21 cellular contexts compared by ENCODE assay signal in genomic region chr7:7323921-7324320, GRCh38.
A peak's percentile ranks its signal among the peaks of the same experiment; 100 is the strongest.
DNase-seq lines count a peak whose midpoint lies in the region; ATAC-seq and TF ChIP-seq lines count a peak whose summit lies in the region.
"Had no signal": no experiment of that assay in that cellular context is flagged by ENCODE, and none has a peak within 500 bp of the region (broad histone marks: within the 10 kb centered on the region; RNA-seq: fewer than 3 reads in every experiment).

No MANE protein-coding gene starts in this region.

- peak overlapping the region; percentile 25 for H3K4me2 ChIP-seq in parathyroid adenoma (ENCODE audit: low read length)

- H3K9me3 ChIP-seq in WERI-Rb-1 (ENCODE audit: severe bottlenecking) (no peaks in the 10 kb centered on the region), parathyroid adenoma (ENCODE audit: control insufficient read depth, low read length) (no peaks in the 10 kb centered on the region)
- H3K9me3 ChIP-seq: BE2C had no signal

- H3K4me3 ChIP-seq in WERI-Rb-1 (ENCODE audit: low read depth, low read length): peak overlapping the region; percentile 34
- peak overlapping the region; percentile 4 for H3K4me3 ChIP-seq in parathyroid adenoma (ENCODE audit: low read depth, low read length)
- H3K4me3 ChIP-seq: K562 had no signal

- peak; percentile 41 for DNase-seq in activated CD4-positive, alpha-beta T cell treated with anti-CD3 and anti-CD28 coated beads, Interleukin-2, amount 10 ng/mL, durations not matched to agents 24 days and 14 days
- no peak for DNase-seq in activated CD4-positive, alpha-beta T cell treated with anti-CD3 and anti-CD28 coated beads for 1 hour
- DNase-seq in WERI-Rb-1 (peak; percentile 92), putamen (ENCODE audit: low spot score) (no peak), epidermal melanocyte (ENCODE audit: insufficient read length, low spot score) (no peak)
- DNase-seq: 8988T; BE2C; CD4-positive, CD25-positive, alpha-beta regulatory T cell; GF-D8; H7; Kasumi-1; NCI-H1436 treated with DMSO at 0.1 percent for 48 hours; NCI-H1930; NCI-H524 treated with DMSO at 0.1 percent for 48 hours; NCI-H774; SHP77 had no signal

- H3K27ac Mint-ChIP-seq in activated CD4-positive, alpha-beta T cell treated with anti-CD3 and anti-CD28 coated beads, Interleukin-2, amount 10 ng/mL, durations not matched to agents 24 days and 14 days: no peak overlapping the region
- H3K27ac Mint-ChIP-seq: CD4-positive, CD25-positive, alpha-beta regulatory T cell had no signal

- peak overlapping the region; percentile 93 for H3K27ac ChIP-seq in WERI-Rb-1
- peak overlapping the region; percentile 97 for H3K27ac ChIP-seq in parathyroid adenoma
- H3K27ac ChIP-seq: RWPE1 had no signal

- no peak for ATAC-seq in HG02973 (IDR thresholded peaks at IDR 0.05; ENCODE audit: unreplicated experiment)
- ATAC-seq: K562, Panc1 had no signal

- peak overlapping the region; percentile 48 for H2AFZ ChIP-seq in parathyroid adenoma

- H3K36me3 ChIP-seq in WERI-Rb-1 (no peaks in the 10 kb centered on the region), parathyroid adenoma (ENCODE audit: control insufficient read depth, insufficient read depth, low read length) (no peaks in the 10 kb centered on the region)
- H3K36me3 ChIP-seq: BE2C had no signal

- intact Hi-C loops in activated CD4-positive, alpha-beta T cell treated with anti-CD3 and anti-CD28 coated beads, Interleukin-2, amount 10 ng/mL, durations not matched to agents 24 days and 14 days (cut with micrococcal nuclease): no loop called here

- H3K9me3 Mint-ChIP-seq in activated CD4-positive, alpha-beta T cell treated with anti-CD3 and anti-CD28 coated beads, Interleukin-2, amount 10 ng/mL, durations not matched to agents 24 days and 14 days: peaks cover 9% of the 10 kb centered on the region

- H3K4me1 ChIP-seq in parathyroid adenoma: peaks cover 86% of the 10 kb centered on the region
- H3K4me1 ChIP-seq: BE2C had no signal

- no peak for TF ChIP-seq CTCF in WERI-Rb-1 (IDR thresholded peaks at IDR 0.05; ENCODE audit: low read depth, low read length)
- TF ChIP-seq CTCF in parathyroid adenoma (IDR thresholded peaks at IDR 0.05): no peak

- H3K4me3 Mint-ChIP-seq in activated CD4-positive, alpha-beta T cell treated with anti-CD3 and anti-CD28 coated beads, Interleukin-2, amount 10 ng/mL, durations not matched to agents 24 days and 14 days: no peak overlapping the region
- H3K4me3 Mint-ChIP-seq: CD4-positive, CD25-positive, alpha-beta regulatory T cell had no signal

- peaks cover 6% of the 10 kb centered on the region for H3K27me3 Mint-ChIP-seq in activated CD4-positive, alpha-beta T cell treated with anti-CD3 and anti-CD28 coated beads, Interleukin-2, amount 10 ng/mL, durations not matched to agents 24 days and 14 days

- H3K4me1 Mint-ChIP-seq in activated CD4-positive, alpha-beta T cell treated with anti-CD3 and anti-CD28 coated beads, Interleukin-2, amount 10 ng/mL, durations not matched to agents 24 days and 14 days: no peaks in the 10 kb centered on the region
- H3K4me1 Mint-ChIP-seq: CD4-positive, CD25-positive, alpha-beta regulatory T cell had no signal

- no peak overlapping the region for H3K9ac ChIP-seq in parathyroid adenoma

- no peaks in the 10 kb centered on the region for H3K27me3 ChIP-seq in WERI-Rb-1 (ENCODE audit: insufficient read depth, low read depth, severe bottlenecking)
- H3K27me3 ChIP-seq in parathyroid adenoma (ENCODE audit: control insufficient read depth, insufficient read depth, low read length): no peaks in the 10 kb centered on the region

- H3K79me2 ChIP-seq in parathyroid adenoma: no peaks in the 10 kb centered on the region

- no peaks in the 10 kb centered on the region for H3K36me3 Mint-ChIP-seq in activated CD4-positive, alpha-beta T cell treated with anti-CD3 and anti-CD28 coated beads, Interleukin-2, amount 10 ng/mL, durations not matched to agents 24 days and 14 days (ENCODE audit: low read depth)
- H3K36me3 Mint-ChIP-seq: CD4-positive, CD25-positive, alpha-beta regulatory T cell had no signal

Comparison
In these comparisons a context has a peak if more than half of its experiments do, and no peak if none do; other contexts are left out.
1. DNase-seq: peak in activated CD4-positive, alpha-beta T cell treated with anti-CD3 and anti-CD28 coated beads, Interleukin-2, amount 10 ng/mL, durations not matched to agents 24 days and 14 days (single experiment) and WERI-Rb-1 (single experiment); none in activated CD4-positive, alpha-beta T cell treated with anti-CD3 and anti-CD28 coated beads for 1 hour (single experiment), putamen (single experiment) and epidermal melanocyte (single experiment).